In genomic region chr13:48210178-48210577, GRCh38 we compare ENCODE assay signal across 1 cellular context.
TF ChIP-seq lines count a peak whose summit lies in the region.

No MANE protein-coding gene starts in this region.

TF ChIP-seq in IMR-90, 13 proteins besides CTCF, POLR2A, EP300 and RAD21:
- TF ChIP-seq MAFK (IDR thresholded peaks at IDR 0.05; ENCODE audit: low read depth, low read length) = no peak
- no peak for TF ChIP-seq CHD1 (IDR thresholded peaks at IDR 0.05; ENCODE audit: low read depth, low read length)
- peak; percentile 48 for TF ChIP-seq FOS (IDR thresholded peaks at IDR 0.05; ENCODE audit: low read depth, low read length)
- TF ChIP-seq CEBPB (IDR thresholded peaks at IDR 0.05; ENCODE audit: low read depth, low read length) = peak; percentile 98
- no peak for TF ChIP-seq MXI1 (IDR thresholded peaks at IDR 0.05; ENCODE audit: borderline replicate concordance, low read depth, low read length)
